Comparison of ENCODE assay signal across 9 cellular contexts in genomic region chr4:154807042-154807630, GRCh38. TPM values are rescaled to one million over a fixed set of nuclear protein-coding genes. Genes with fewer than 3 reads are reported as not detected.
DNase-seq lines count a peak whose midpoint lies in the region; ATAC-seq and TF ChIP-seq lines count a peak whose summit lies in the region.
"Had no signal": no experiment of that assay in that cellular context is flagged by ENCODE, and none has a peak within 500 bp of the region (broad histone marks: within the 10 kb centered on the region; RNA-seq: fewer than 3 reads in every experiment).

No MANE protein-coding gene starts in this region.

- H3K9me3 Mint-ChIP-seq in activated T-cell treated with anti-CD3 and anti-CD28 coated beads, Interleukin-2, amount 50 U/mL, for 4 hours, result no peaks in the 10 kb centered on the region

- H3K4me1 Mint-ChIP-seq in activated T-cell treated with anti-CD3 and anti-CD28 coated beads, Interleukin-2, amount 50 U/mL, for 4 hours (ENCODE audit: low read depth), result no peaks in the 10 kb centered on the region

- H3K4me3 Mint-ChIP-seq in activated T-cell treated with anti-CD3 and anti-CD28 coated beads, Interleukin-2, amount 50 U/mL, for 4 hours, result no peak overlapping the region

- peak; percentile 89 for ATAC-seq in GM19035 (IDR thresholded peaks at IDR 0.05; ENCODE audit: unreplicated experiment)
- peak; percentile 85 for ATAC-seq in HG03442 (IDR thresholded peaks at IDR 0.05; ENCODE audit: unreplicated experiment)
- ATAC-seq in SK-N-SH treated with all-trans-retinoic acid at 6 μM for 48 hours, result peak; percentile 80
- ATAC-seq in activated T-cell treated with anti-CD3 and anti-CD28 coated beads, Interleukin-2, amount 50 U/mL, for 4 hours, result no peak

- H3K27me3 Mint-ChIP-seq in activated T-cell treated with anti-CD3 and anti-CD28 coated beads, Interleukin-2, amount 50 U/mL, for 4 hours (ENCODE audit: low read depth), result no peaks in the 10 kb centered on the region

- DNase-seq in COLO829 (ENCODE audit: low spot score) (peak; percentile 8), glomerular endothelial cell (ENCODE audit: extremely low read depth, low read depth, low spot score) (peak; percentile 27), iPS-NIHi7 (ENCODE audit: extremely low spot score) (no peak)
- no peak for DNase-seq in activated T-cell treated with anti-CD3 and anti-CD28 coated beads, Interleukin-2, amount 50 U/mL, for 4 hours
- no peak for DNase-seq in effector CD8-positive, alpha-beta T cell (lab: John Stamatoyannopoulos, UW)

- H3K36me3 Mint-ChIP-seq in activated T-cell treated with anti-CD3 and anti-CD28 coated beads, Interleukin-2, amount 50 U/mL, for 4 hours (ENCODE audit: insufficient read depth), result no peaks in the 10 kb centered on the region

TF ChIP-seq in SK-N-SH treated with all-trans-retinoic acid at 6 μM for 48 hours, 23 proteins besides CTCF, POLR2A, EP300 and RAD21:
- TF ChIP-seq CREB5 (CRISPR knock-in tag; IDR thresholded peaks at IDR 0.05; ENCODE audit: low read depth) (no peak), TOX (CRISPR knock-in tag; IDR thresholded peaks at IDR 0.05; ENCODE audit: borderline replicate concordance) (no peak), ARNTL (CRISPR knock-in tag; IDR thresholded peaks at IDR 0.05; ENCODE audit: borderline replicate concordance, low read depth) (no peak), ZFP30 (CRISPR knock-in tag; IDR thresholded peaks at IDR 0.05) (no peak), SNAI2 (CRISPR knock-in tag; IDR thresholded peaks at IDR 0.05) (no peak), ESRRG (CRISPR knock-in tag; IDR thresholded peaks at IDR 0.05) (no peak), OSR1 (CRISPR knock-in tag; IDR thresholded peaks at IDR 0.05) (no peak), RARB (CRISPR knock-in tag; IDR thresholded peaks at IDR 0.05) (no peak), ISL1 (CRISPR knock-in tag; IDR thresholded peaks at IDR 0.05) (no peak), ZNF565 (CRISPR knock-in tag; conservative IDR thresholded peaks at IDR 0.05; ENCODE audit: low read depth) (no peak), GLIS3 (CRISPR knock-in tag; IDR thresholded peaks at IDR 0.05) (no peak), BACH2 (CRISPR knock-in tag; IDR thresholded peaks at IDR 0.05; ENCODE audit: borderline replicate concordance) (no peak)

RNA-seq across cellular contexts. Expression of gene RBM46, which starts 26.1 kb away (rescaled TPM):
- total RNA-seq in glomerular endothelial cell, result not detected in 2 replicates
- not detected for total RNA-seq in activated T-cell treated with anti-CD3 and anti-CD28 coated beads, Interleukin-2, amount 50 U/mL, for 4 hours
- total RNA-seq: T-helper 1 cell treated with Interleukin-12 subunit alpha and Interleukin-12 subunit beta and Interleukin-4 antibody, amounts not matched to agents 30 ng/mL and 1 ng/mL, for 36 hours had no signal

Comparison
In these comparisons a context has a peak if more than half of its experiments do, and no peak if none do; other contexts are left out.
1. DNase-seq: peak in COLO829 (single experiment) and glomerular endothelial cell (single experiment); none in activated T-cell treated with anti-CD3 and anti-CD28 coated beads, Interleukin-2, amount 50 U/mL, for 4 hours (single experiment), iPS-NIHi7 (single experiment) and effector CD8-positive, alpha-beta T cell (single experiment).
2. ATAC-seq: peak in GM19035 (single experiment), HG03442 (single experiment) and SK-N-SH treated with all-trans-retinoic acid at 6 μM for 48 hours (single experiment); none in activated T-cell treated with anti-CD3 and anti-CD28 coated beads, Interleukin-2, amount 50 U/mL, for 4 hours (0 of 2).